In genomic region chr19:39539519-39540332, GRCh38 we compare ENCODE assay signal across 8 cellular contexts. TPM values are rescaled to one million over a fixed set of nuclear protein-coding genes. Genes with fewer than 3 reads are reported as not detected.
DNase-seq lines count a peak whose midpoint lies in the region; ATAC-seq and TF ChIP-seq lines count a peak whose summit lies in the region.

Gene EID2 (minus strand): TSS chr19:39540161. CDS start chr19:39540079, 82 bp downstream.

- peaks cover 74% of the 10 kb centered on the region for H3K4me1 Mint-ChIP-seq in activated T-cell treated with anti-CD3 and anti-CD28 coated beads, Interleukin-2, amount 50 U/mL, for 72 hours (ENCODE audit: low read depth)

- peaks cover 0 to 4% of the 10 kb centered on the region in 2 donors for H3K36me3 Mint-ChIP-seq in activated T-cell treated with anti-CD3 and anti-CD28 coated beads, Interleukin-2, amount 50 U/mL, for 72 hours (ENCODE audit: insufficient read depth in 2 of 2)

- no peaks in the 10 kb centered on the region for H3K9me3 Mint-ChIP-seq in activated T-cell treated with anti-CD3 and anti-CD28 coated beads, Interleukin-2, amount 50 U/mL, for 72 hours

- H3K27me3 ChIP-seq in Peyer's patch, result no peaks in the 10 kb centered on the region
- no peaks in the 10 kb centered on the region for H3K27me3 ChIP-seq in esophagus squamous epithelium

- H3K4me3 Mint-ChIP-seq in activated T-cell treated with anti-CD3 and anti-CD28 coated beads, Interleukin-2, amount 50 U/mL, for 72 hours, result peak within 1 kb of the TSS; percentile 95 to 96

- peak; percentile 85 for DNase-seq in DMS79 (lab: John Stamatoyannopoulos, UW)
- DNase-seq in Peyer's patch, result peak; percentile 90 to 97 (median 94)
- DNase-seq in activated T-cell treated with anti-CD3 and anti-CD28 coated beads, Interleukin-2, amount 50 U/mL, for 72 hours, result peak; percentile 94 to 96
- peak; percentile 64 for DNase-seq in esophagus squamous epithelium (lab: John Stamatoyannopoulos, UW)
- DNase-seq in myocyte (ENCODE audit: low read depth), result peak; percentile 93
- DNase-seq in stimulated activated CD8-positive, alpha-beta memory T cell treated with anti-CD3 and anti-CD28 coated beads, Interleukin-7, amount 100 ng/mL, for 48 hours (ENCODE audit: extremely low read depth in 1 of 2, low read depth in 1 of 2), result peak; percentile 87 to 90

- H3K27ac ChIP-seq in KOPT-K1 (ENCODE audit: low read depth, low read length, poor library complexity, severe bottlenecking) (peak within 1 kb of the TSS; percentile 89), Peyer's patch (peak within 1 kb of the TSS; percentile 89 to 96 (median 95)), esophagus squamous epithelium (peak within 1 kb of the TSS; percentile 92 to 99 (median 96))

- peaks cover 0 to 15% (median 0%) of the 10 kb centered on the region in 4 donors for H3K4me1 ChIP-seq in Peyer's patch
- peaks cover 0 to 28% (median 6%) of the 10 kb centered on the region in 3 donors for H3K4me1 ChIP-seq in esophagus squamous epithelium

- H3K27ac Mint-ChIP-seq in activated T-cell treated with anti-CD3 and anti-CD28 coated beads, Interleukin-2, amount 50 U/mL, for 72 hours, result peak within 1 kb of the TSS; percentile 98

- no peaks in the 10 kb centered on the region for H3K27me3 Mint-ChIP-seq in activated T-cell treated with anti-CD3 and anti-CD28 coated beads, Interleukin-2, amount 50 U/mL, for 72 hours (ENCODE audit: low read depth)

- TF ChIP-seq CTCF in Peyer's patch (IDR thresholded peaks at IDR 0.05), result peak; percentile 80 to 91 (median 86)
- TF ChIP-seq CTCF in esophagus squamous epithelium (IDR thresholded peaks at IDR 0.05), result peak; percentile 80 to 99 (median 88)

- intact Hi-C loops in esophagus squamous epithelium (cut with DNase I), result loop anchor here (10.0 kb wide), 2 partner anchors 65 to 105 kb away; partner anchors contain the start of gene RPS16

- TF ChIP-seq POLR2A in Peyer's patch (IDR thresholded peaks at IDR 0.05) (peak; percentile 57 to 84), esophagus squamous epithelium (IDR thresholded peaks at IDR 0.05) (peak in 3 of 4 donors; percentile 58 to 84 (median 64))

- peak; percentile 79 for ATAC-seq in GM21737 (IDR thresholded peaks at IDR 0.05; ENCODE audit: unreplicated experiment)
- ATAC-seq in activated T-cell treated with anti-CD3 and anti-CD28 coated beads, Interleukin-2, amount 50 U/mL, for 72 hours (replicated peaks in 1 of 2), result peak; percentile 88

- 0% methylated on average over 1 to 8 of the region's 84 CpGs for WGBS in esophagus squamous epithelium, 2 donors

- H3K4me3 ChIP-seq in Peyer's patch (peak within 1 kb of the TSS; percentile 70 to 95 (median 86)), esophagus squamous epithelium (peak within 1 kb of the TSS; percentile 75 to 91 (median 89))

- H3K9me3 ChIP-seq in KOPT-K1 (ENCODE audit: insufficient read depth, low read length, poor library complexity, severe bottlenecking) (no peaks in the 10 kb centered on the region), Peyer's patch (no peaks in the 10 kb centered on the region), esophagus squamous epithelium (no peaks in the 10 kb centered on the region)

- H3K36me3 ChIP-seq in KOPT-K1 (ENCODE audit: insufficient read depth, low read length), result no peaks in the 10 kb centered on the region; the same call in 1 of the 2 replicates
- H3K36me3 ChIP-seq in Peyer's patch, result no peaks in the 10 kb centered on the region
- H3K36me3 ChIP-seq in esophagus squamous epithelium, result no peaks in the 10 kb centered on the region

RNA-seq across cellular contexts. Expression of gene EID2, which starts in this region (rescaled TPM):
- total RNA-seq in Peyer's patch (10 to 100 TPM in 1 of 4 donors, 1 to 10 TPM in 3; 7.1 to 12.4 (median 8.8) TPM), esophagus squamous epithelium (10 to 100 TPM in 1 of 4 donors, 1 to 10 TPM in 3; 6.0 to 10.5 (median 9.5) TPM), myocyte (12.9 and 16.4 TPM in 2 replicates)
- total RNA-seq in activated T-cell treated with anti-CD3 and anti-CD28 coated beads, Interleukin-2, amount 50 U/mL, for 72 hours, result 10 to 100 TPM; 15.3 to 16.0 TPM
- 12.6 TPM for polyA plus RNA-seq in myocyte (2012)

Comparison
In these comparisons a context has a peak if more than half of its experiments do, and no peak if none do; other contexts are left out.
1. Peak in every context shown above with its lines: DNase-seq, ATAC-seq, H3K4me3 ChIP-seq and H3K27ac ChIP-seq.